ENCODE assay signal across 1 cellular context in the genomic region with DNA sequence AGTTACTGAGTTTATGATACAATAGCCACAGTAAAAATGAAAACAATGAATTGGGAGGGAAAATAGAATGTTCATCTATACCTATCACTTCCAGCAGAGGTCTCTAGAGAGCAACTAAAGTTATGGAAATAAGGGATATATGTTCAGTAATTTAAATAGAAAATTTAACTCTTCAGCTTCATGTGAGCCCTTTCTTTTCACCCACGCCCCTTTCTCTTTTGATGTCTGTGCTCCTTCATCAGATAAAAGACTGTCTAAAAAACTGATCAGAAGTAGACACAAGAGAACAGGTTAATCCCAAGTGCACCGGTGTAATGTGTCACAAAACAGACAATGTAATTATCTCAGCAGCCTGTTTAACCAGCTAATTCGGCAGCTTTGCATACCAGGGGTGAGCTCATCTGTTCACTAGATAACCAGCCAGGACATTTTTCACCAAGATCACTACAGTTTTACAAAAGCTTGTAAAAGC.
TF ChIP-seq lines count a peak whose summit lies in the region.

No MANE protein-coding gene starts in this region.

TF ChIP-seq in GM12878, 131 proteins besides CTCF, POLR2A, EP300 and RAD21 (continued from another document):
- TF ChIP-seq SKIL (IDR thresholded peaks at IDR 0.05; ENCODE audit: low read depth, poor library complexity, severe bottlenecking) (peak; percentile 21), MXI1 (IDR thresholded peaks at IDR 0.05; ENCODE audit: low read depth, low read length) (no peak), ATF7 (IDR thresholded peaks at IDR 0.05; ENCODE audit: low read depth) (no peak), MYC (IDR thresholded peaks at IDR 0.05; ENCODE audit: insufficient read depth, insufficient read length, insufficient replicate concordance, low read length, severe bottlenecking) (no peak), ZNF217 (IDR thresholded peaks at IDR 0.05) (no peak), MEF2B (IDR thresholded peaks at IDR 0.05; ENCODE audit: partially characterized antibody, poor library complexity, severe bottlenecking) (no peak), GATAD2B (conservative IDR thresholded peaks at IDR 0.05; ENCODE audit: low read depth) (no peak), TCF7 (IDR thresholded peaks at IDR 0.05; ENCODE audit: borderline replicate concordance) (no peak), HCFC1 (IDR thresholded peaks at IDR 0.05; ENCODE audit: low read length) (no peak)
- TF ChIP-seq, protein P1, sequence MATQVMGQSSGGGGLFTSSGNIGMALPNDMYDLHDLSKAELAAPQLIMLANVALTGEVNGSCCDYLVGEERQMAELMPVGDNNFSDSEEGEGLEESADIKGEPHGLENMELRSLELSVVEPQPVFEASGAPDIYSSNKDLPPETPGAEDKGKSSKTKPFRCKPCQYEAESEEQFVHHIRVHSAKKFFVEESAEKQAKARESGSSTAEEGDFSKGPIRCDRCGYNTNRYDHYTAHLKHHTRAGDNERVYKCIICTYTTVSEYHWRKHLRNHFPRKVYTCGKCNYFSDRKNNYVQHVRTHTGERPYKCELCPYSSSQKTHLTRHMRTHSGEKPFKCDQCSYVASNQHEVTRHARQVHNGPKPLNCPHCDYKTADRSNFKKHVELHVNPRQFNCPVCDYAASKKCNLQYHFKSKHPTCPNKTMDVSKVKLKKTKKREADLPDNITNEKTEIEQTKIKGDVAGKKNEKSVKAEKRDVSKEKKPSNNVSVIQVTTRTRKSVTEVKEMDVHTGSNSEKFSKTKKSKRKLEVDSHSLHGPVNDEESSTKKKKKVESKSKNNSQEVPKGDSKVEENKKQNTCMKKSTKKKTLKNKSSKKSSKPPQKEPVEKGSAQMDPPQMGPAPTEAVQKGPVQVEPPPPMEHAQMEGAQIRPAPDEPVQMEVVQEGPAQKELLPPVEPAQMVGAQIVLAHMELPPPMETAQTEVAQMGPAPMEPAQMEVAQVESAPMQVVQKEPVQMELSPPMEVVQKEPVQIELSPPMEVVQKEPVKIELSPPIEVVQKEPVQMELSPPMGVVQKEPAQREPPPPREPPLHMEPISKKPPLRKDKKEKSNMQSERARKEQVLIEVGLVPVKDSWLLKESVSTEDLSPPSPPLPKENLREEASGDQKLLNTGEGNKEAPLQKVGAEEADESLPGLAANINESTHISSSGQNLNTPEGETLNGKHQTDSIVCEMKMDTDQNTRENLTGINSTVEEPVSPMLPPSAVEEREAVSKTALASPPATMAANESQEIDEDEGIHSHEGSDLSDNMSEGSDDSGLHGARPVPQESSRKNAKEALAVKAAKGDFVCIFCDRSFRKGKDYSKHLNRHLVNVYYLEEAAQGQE (IDR thresholded peaks at IDR 0.05; ENCODE audit: low read depth, low read length), result no peak
